24 cellular contexts compared by ENCODE assay signal in the genomic region with DNA sequence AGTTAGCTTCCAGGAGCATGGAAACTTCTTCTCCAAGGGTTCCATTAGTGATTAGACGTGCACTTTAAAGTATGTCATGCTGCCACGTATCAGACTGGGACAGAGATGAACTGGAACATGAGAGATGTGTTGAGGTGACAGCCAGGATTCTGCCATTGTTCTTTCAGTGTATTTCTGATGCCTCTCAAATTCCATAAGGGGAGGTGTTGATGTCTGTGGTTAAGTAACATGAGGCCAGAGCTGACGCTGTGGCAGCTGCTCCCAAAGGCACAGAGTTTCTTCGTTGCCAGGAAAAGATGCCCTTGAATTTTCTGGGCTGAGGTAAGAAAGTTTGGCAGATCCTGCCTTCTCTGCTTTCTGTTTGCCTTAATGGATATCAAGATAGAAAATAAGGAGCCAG. TPM values are rescaled to one million over a fixed set of nuclear protein-coding genes. Genes with fewer than 3 reads are reported as not detected.
DNase-seq lines count a peak whose midpoint lies in the region; ATAC-seq and TF ChIP-seq lines count a peak whose summit lies in the region.
"Had no signal": no experiment of that assay in that cellular context is flagged by ENCODE, and none has a peak within 500 bp of the region (broad histone marks: within the 10 kb centered on the region; RNA-seq: fewer than 3 reads in every experiment).

No MANE protein-coding gene starts in this region.

- H3K27ac ChIP-seq in mammary epithelial cell (ENCODE audit: insufficient read depth, low read depth, low read length), result no peak overlapping the region
- no peak overlapping the region for H3K27ac ChIP-seq in CD8-positive, alpha-beta T cell (ENCODE audit: low read depth, low read length)
- H3K27ac ChIP-seq: vagina, VCaP had no signal

- BruUV-seq in mammary epithelial cell (replicated peaks; lab: Mats Ljungman, UMichigan), result no TSS peak

- dilution Hi-C loops in mammary epithelial cell (cut with HindIII; ENCODE audit: low sequenced_read_pairs), result no loop called here

- ATAC-seq in CD8-positive, alpha-beta T cell, result no peak
- no peak for ATAC-seq in HG03469 (IDR thresholded peaks at IDR 0.05; ENCODE audit: unreplicated experiment)
- ATAC-seq: naive thymus-derived CD4-positive, alpha-beta T cell had no signal

- peak; percentile 17 for DNase-seq in DMS79 (lab: John Stamatoyannopoulos, UW)
- peak; percentile 80 for DNase-seq in NCI-H2107 treated with DMSO at 0.1 percent for 48 hours (lab: John Stamatoyannopoulos, UW; ENCODE audit: unreplicated experiment)
- DNase-seq in mammary epithelial cell, result peak; percentile 11
- peak; percentile 57 for DNase-seq in left kidney (ENCODE audit: low read depth, low spot score)
- no peak for DNase-seq in lower leg skin (ENCODE audit: low spot score in 2 of 2)
- DNase-seq in CD8-positive, alpha-beta T cell, result no peak
- DNase-seq in osteocyte (ENCODE audit: extremely low spot score, unreplicated experiment), result no peak
- DNase-seq: activated CD4-positive, alpha-beta memory T cell treated with anti-CD3 and anti-CD28 coated beads for 36 hours; activated naive CD4-positive, alpha-beta T cell; amygdala; C1 segment of cervical spinal cord; DMS53; HCEC 1CT; IMR-90; naive thymus-derived CD4-positive, alpha-beta T cell; NCI-H1694; NCI-H526; posterior cingulate gyrus; stimulated activated CD4-positive, alpha-beta T cell treated with anti-CD3 and anti-CD28 coated beads, Interleukin-4, amount 100 ng/mL, for 4 hours had no signal

- H3K9me3 ChIP-seq in mammary epithelial cell (replicated peaks; ENCODE audit: insufficient read depth, low read length), result no peaks in the 10 kb centered on the region
- H3K9me3 ChIP-seq in CD8-positive, alpha-beta T cell (ENCODE audit: low read length), result no peaks in the 10 kb centered on the region
- H3K9me3 ChIP-seq: vagina had no signal

- no peaks in the 10 kb centered on the region for H3K36me3 ChIP-seq in mammary epithelial cell (ENCODE audit: insufficient read depth, low read length)
- no peaks in the 10 kb centered on the region for H3K36me3 ChIP-seq in CD8-positive, alpha-beta T cell (ENCODE audit: insufficient read depth, low read length)
- H3K36me3 ChIP-seq: vagina had no signal

- H3K4me1 Mint-ChIP-seq in CD8-positive, alpha-beta T cell (ENCODE audit: low read depth), result no peaks in the 10 kb centered on the region
- peaks cover 3% of the 10 kb centered on the region for H3K4me1 Mint-ChIP-seq in osteocyte (ENCODE audit: unreplicated experiment)

- H3K27me3 Mint-ChIP-seq in CD8-positive, alpha-beta T cell (ENCODE audit: low read depth), result peaks cover 14% of the 10 kb centered on the region
- peaks cover 20% of the 10 kb centered on the region for H3K27me3 Mint-ChIP-seq in osteocyte (ENCODE audit: unreplicated experiment)
- H3K27me3 Mint-ChIP-seq: activated CD4-positive, alpha-beta memory T cell treated with anti-CD3 and anti-CD28 coated beads for 36 hours had no signal

- no peak overlapping the region for H3K4me2 ChIP-seq in mammary epithelial cell (ENCODE audit: insufficient read depth, low read depth, low read length)

- POLR2A ChIA-PET in CD8-positive, alpha-beta T cell (lab: Charles Lee), result no interaction called here

- no peak for TF ChIP-seq POLR2A in lower leg skin (IDR thresholded peaks at IDR 0.05)

- H3K4me3 Mint-ChIP-seq in CD8-positive, alpha-beta T cell, result no peak overlapping the region
- no peak overlapping the region for H3K4me3 Mint-ChIP-seq in osteocyte (ENCODE audit: unreplicated experiment)
- H3K4me3 Mint-ChIP-seq: activated CD4-positive, alpha-beta memory T cell treated with anti-CD3 and anti-CD28 coated beads for 36 hours; memory B cell; naive thymus-derived CD4-positive, alpha-beta T cell had no signal

- intact Hi-C loops in mammary epithelial cell (cut with micrococcal nuclease) (no loop called here), lower leg skin (cut with DNase I; ENCODE audit: low total_unique reads) (no loop called here)
- intact Hi-C loops in CD8-positive, alpha-beta T cell (cut with DNase I, micrococcal nuclease), result no loop called here

- H3K27me3 ChIP-seq in mammary epithelial cell (ENCODE audit: insufficient read depth, low read length), result no peaks in the 10 kb centered on the region
- no peaks in the 10 kb centered on the region for H3K27me3 ChIP-seq in CD8-positive, alpha-beta T cell (ENCODE audit: insufficient read depth, low read length)
- H3K27me3 ChIP-seq: vagina had no signal

- in situ Hi-C loops in mammary epithelial cell (cut with MboI; ENCODE audit: low sequenced_read_pairs in 2 of 2), result no loop called here

- no peak overlapping the region for H3K27ac Mint-ChIP-seq in CD8-positive, alpha-beta T cell
- H3K27ac Mint-ChIP-seq in osteocyte (ENCODE audit: unreplicated experiment), result no peak overlapping the region
- H3K27ac Mint-ChIP-seq: activated CD4-positive, alpha-beta memory T cell treated with anti-CD3 and anti-CD28 coated beads for 36 hours; memory B cell; naive thymus-derived CD4-positive, alpha-beta T cell had no signal

- 52% methylated on average over 4 of the region's 4 CpGs for WGBS in mammary epithelial cell (ENCODE audit: low coverage, missing lambda C conversion rate)
- 65 to 72% methylated on average over 4 of the region's 4 CpGs for WGBS in lower leg skin, 2 donors

- H3K79me2 ChIP-seq in mammary epithelial cell (ENCODE audit: insufficient read depth, low read length), result no peaks in the 10 kb centered on the region

- no peaks in the 10 kb centered on the region for H3K36me3 Mint-ChIP-seq in CD8-positive, alpha-beta T cell
- no peaks in the 10 kb centered on the region for H3K36me3 Mint-ChIP-seq in osteocyte (ENCODE audit: unreplicated experiment)
- H3K36me3 Mint-ChIP-seq: activated CD4-positive, alpha-beta memory T cell treated with anti-CD3 and anti-CD28 coated beads for 36 hours; memory B cell; naive thymus-derived CD4-positive, alpha-beta T cell had no signal

- peaks cover 19% of the 10 kb centered on the region for H3K4me1 ChIP-seq in mammary epithelial cell (ENCODE audit: insufficient read depth, low read length)
- no peaks in the 10 kb centered on the region for H3K4me1 ChIP-seq in CD8-positive, alpha-beta T cell (ENCODE audit: insufficient read depth, low read length)
- H3K4me1 ChIP-seq: vagina had no signal

- no peaks in the 10 kb centered on the region for H4K20me1 ChIP-seq in mammary epithelial cell (ENCODE audit: insufficient read depth, low read length)

- H3K4me3 ChIP-seq in mammary epithelial cell (replicated peaks in 1 of 3; ENCODE audit: insufficient read depth in 1 of 3, low read depth in 2 of 3, low read length in 3 of 3) (no peak overlapping the region), lower leg skin (ENCODE audit: low read depth, poor library complexity, severe bottlenecking) (no peak overlapping the region)
- no peak overlapping the region for H3K4me3 ChIP-seq in CD8-positive, alpha-beta T cell (ENCODE audit: low read depth, low read length)
- H3K4me3 ChIP-seq: vagina had no signal

- H3K9ac ChIP-seq in mammary epithelial cell (ENCODE audit: insufficient read depth, low read length), result no peak overlapping the region

- TF ChIP-seq CTCF in mammary epithelial cell (conservative IDR thresholded peaks at IDR 0.05 in 1 of 2, IDR thresholded peaks at IDR 0.05 in 1 of 2; ENCODE audit: extremely low read depth in 1 of 2, insufficient read depth in 1 of 2, low read depth in 1 of 2, low read length in 2 of 2) (no peak), lower leg skin (IDR thresholded peaks at IDR 0.05) (no peak), osteocyte (IDR thresholded peaks at IDR 0.05) (no peak)
- TF ChIP-seq CTCF in CD8-positive, alpha-beta T cell (IDR thresholded peaks at IDR 0.05), result no peak

- no peak overlapping the region for H2AFZ ChIP-seq in mammary epithelial cell (ENCODE audit: low read depth, low read length)

- CTCF ChIA-PET in mammary epithelial cell (lab: Charles Lee; ENCODE audit: low non-redundant PET), result no interaction called here
- CTCF ChIA-PET in CD8-positive, alpha-beta T cell (lab: Charles Lee), result no interaction called here

- H3K9me3 Mint-ChIP-seq in CD8-positive, alpha-beta T cell, result no peaks in the 10 kb centered on the region
- no peaks in the 10 kb centered on the region for H3K9me3 Mint-ChIP-seq in osteocyte (ENCODE audit: unreplicated experiment)
- H3K9me3 Mint-ChIP-seq: activated CD4-positive, alpha-beta memory T cell treated with anti-CD3 and anti-CD28 coated beads for 36 hours; memory B cell; naive thymus-derived CD4-positive, alpha-beta T cell had no signal

RNA-seq across cellular contexts. Expression of a gene that starts 24.5 kb away (rescaled TPM):
- under 1 TPM; 0.17 to 0.31 TPM for total RNA-seq in mammary epithelial cell
- 0.37 TPM for polyA plus RNA-seq in mammary epithelial cell
- polyA minus RNA-seq in mammary epithelial cell, result not detected
- under 1 TPM in 1 of 4 donors, not detected in 3; 0.13 TPM for total RNA-seq in lower leg skin
- not detected for total RNA-seq in CD8-positive, alpha-beta T cell
- total RNA-seq in osteocyte, result not detected in 2 replicates
- total RNA-seq: T-helper 1 cell treated with Interleukin-12 subunit alpha and Interleukin-12 subunit beta and Interleukin-4 antibody, amounts not matched to agents 30 ng/mL and 1 ng/mL, for 36 hours had no signal
- polyA plus RNA-seq: naive thymus-derived CD4-positive, alpha-beta T cell had no signal

Comparison
In these comparisons a context has a peak if more than half of its experiments do, and no peak if none do; other contexts are left out.
1. DNase-seq: peak in DMS79 (single experiment), NCI-H2107 treated with DMSO at 0.1 percent for 48 hours (single experiment), mammary epithelial cell (single experiment) and left kidney (single experiment); none in lower leg skin (0 of 2), CD8-positive, alpha-beta T cell (0 of 7) and osteocyte (single experiment).